Comparison of ENCODE assay signal across 13 cellular contexts in the genomic region with DNA sequence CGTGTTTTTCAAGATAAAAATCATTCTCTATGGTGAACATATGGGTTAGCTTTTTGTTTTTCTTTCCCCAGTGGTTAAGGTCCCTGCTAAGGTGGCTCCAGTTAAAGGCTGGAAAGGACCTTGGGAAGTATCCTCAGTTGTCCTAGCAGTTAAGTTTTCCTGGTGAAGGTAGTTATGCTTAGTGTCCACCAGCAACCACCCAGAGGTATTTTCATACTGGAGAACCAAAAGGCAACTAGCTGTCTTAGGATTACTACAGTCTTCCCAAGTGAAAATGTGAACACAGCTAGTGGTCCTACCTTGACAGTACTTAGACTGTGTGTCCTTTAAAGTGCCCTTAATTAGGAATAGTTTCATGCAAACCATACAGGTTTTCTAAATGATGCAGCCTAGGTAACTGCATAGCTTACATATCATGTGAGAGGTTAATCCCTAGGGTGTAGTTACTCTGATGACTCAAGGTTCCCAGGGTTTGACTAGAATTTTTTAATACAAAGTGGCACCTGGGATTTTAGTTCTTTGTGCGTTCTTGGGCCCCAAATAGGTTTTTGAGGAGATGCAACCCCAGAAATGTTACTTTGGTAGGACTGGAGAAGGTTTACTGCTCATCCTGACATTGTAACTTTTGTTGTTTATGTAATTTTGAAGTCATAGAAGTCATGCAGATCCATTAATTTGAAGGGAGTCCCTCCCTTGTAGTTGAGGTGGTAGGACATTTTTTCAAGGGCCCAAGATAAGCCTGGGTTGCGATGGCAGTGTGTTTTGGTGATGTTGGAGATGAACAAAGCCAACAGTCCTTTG. TPM values are rescaled to one million over a fixed set of nuclear protein-coding genes. Genes with fewer than 3 reads are reported as not detected.
A peak's percentile ranks its signal among the peaks of the same experiment; 100 is the strongest.
DNase-seq lines count a peak whose midpoint lies in the region; TF ChIP-seq lines count a peak whose summit lies in the region.
"Had no signal": no experiment of that assay in that cellular context is flagged by ENCODE, and none has a peak within 500 bp of the region (broad histone marks: within the 10 kb centered on the region; RNA-seq: fewer than 3 reads in every experiment).

No MANE protein-coding gene starts in this region.

- H2AK5ac ChIP-seq in mesendoderm (ENCODE audit: low read length), result no peak overlapping the region

- intact Hi-C loops in colonic mucosa (cut with DNase I), result no loop called here

- no peaks in the 10 kb centered on the region for H3K27me3 ChIP-seq in mesendoderm (ENCODE audit: insufficient read depth, low read length, poor library complexity)
- H3K27me3 ChIP-seq in colonic mucosa, result no peaks in the 10 kb centered on the region
- H3K27me3 ChIP-seq: BLaER1 had no signal

- no peak for TF ChIP-seq CTCF in NB4 (IDR thresholded peaks at IDR 0.05; ENCODE audit: low read depth, low read length)
- no peak for TF ChIP-seq CTCF in VCaP (conservative IDR thresholded peaks at IDR 0.05)
- TF ChIP-seq CTCF in colonic mucosa (IDR thresholded peaks at IDR 0.05), result no peak

- no peaks in the 10 kb centered on the region for H3K36me3 ChIP-seq in mesendoderm (ENCODE audit: control insufficient read depth, insufficient read depth, low read length)
- no peaks in the 10 kb centered on the region for H3K36me3 ChIP-seq in colonic mucosa
- H3K36me3 ChIP-seq: BLaER1 had no signal

- H4K5ac ChIP-seq in mesendoderm (ENCODE audit: low read length), result no peak overlapping the region

- no peaks in the 10 kb centered on the region for H3K9me3 ChIP-seq in colonic mucosa
- H3K9me3 ChIP-seq: psoas muscle had no signal

- no peak overlapping the region for H2BK120ac ChIP-seq in mesendoderm (ENCODE audit: low read depth, low read length)

- no peak overlapping the region for H3K18ac ChIP-seq in mesendoderm (ENCODE audit: low read length)

- no peaks in the 10 kb centered on the region for H3K79me2 ChIP-seq in mesendoderm (ENCODE audit: control insufficient read depth, insufficient read depth, low read length)

- H3K4me3 ChIP-seq in NB4 (ENCODE audit: low read depth, low read length) (no peak overlapping the region), mesendoderm (ENCODE audit: low read length) (no peak overlapping the region), colonic mucosa (no peak overlapping the region)
- H3K4me3 ChIP-seq: BLaER1, psoas muscle had no signal

- no peak overlapping the region for H3K23ac ChIP-seq in mesendoderm (ENCODE audit: low read length)

- no peak overlapping the region for H3K4ac ChIP-seq in mesendoderm (ENCODE audit: low read depth, low read length)

- no peaks in the 10 kb centered on the region for H3K4me1 ChIP-seq in mesendoderm (ENCODE audit: control insufficient read depth, low read depth, low read length)
- H3K4me1 ChIP-seq in colonic mucosa, result no peaks in the 10 kb centered on the region
- H3K4me1 ChIP-seq: BLaER1, psoas muscle had no signal

- DNase-seq in COLO829 (ENCODE audit: low spot score) (peak; percentile 38), NB4 (ENCODE audit: low read depth) (peak; percentile 23), mesendoderm (peak; percentile 11), colonic mucosa (no peak), pons (ENCODE audit: low spot score) (no peak), midbrain (lab: John Stamatoyannopoulos, UW) (no peak), H4 (ENCODE audit: low spot score) (no peak)
- DNase-seq: Kasumi-1; stimulated activated CD4-positive, alpha-beta T cell treated with anti-CD3 and anti-CD28 coated beads, Interleukin-4, amount 100 ng/mL, for 1 hour; stimulated activated naive CD4-positive, alpha-beta T cell had no signal

- no peaks in the 10 kb centered on the region for H3K79me1 ChIP-seq in mesendoderm (ENCODE audit: low read length)

- H3K27ac ChIP-seq in VCaP (peak overlapping the region; percentile 63), mesendoderm (ENCODE audit: low read depth, low read length) (no peak overlapping the region), colonic mucosa (no peak overlapping the region)
- H3K27ac ChIP-seq: BLaER1, psoas muscle had no signal

- H3K9ac ChIP-seq in mesendoderm (ENCODE audit: low read length) (no peak overlapping the region), colonic mucosa (ENCODE audit: low read depth in 2 of 2, low read length in 2 of 2) (no peak overlapping the region)
- H3K9ac ChIP-seq: BLaER1 had no signal

- no peak overlapping the region for H3K56ac ChIP-seq in mesendoderm (ENCODE audit: low read length)

- no peak overlapping the region for H2BK5ac ChIP-seq in mesendoderm (ENCODE audit: low read length)

- no peak overlapping the region for H3K4me2 ChIP-seq in mesendoderm (ENCODE audit: low read length)
- H3K4me2 ChIP-seq: BLaER1 had no signal

- no peak overlapping the region for H4K8ac ChIP-seq in mesendoderm (ENCODE audit: low read depth, low read length)

- no peak for TF ChIP-seq POLR2A in NB4 (IDR thresholded peaks at IDR 0.05; ENCODE audit: extremely low read depth, insufficient read length)

- no CpG with 5 or more reads among the region's 3 CpGs for WGBS in mesendoderm (ENCODE audit: extremely low coverage, insufficient coverage, low lambda C conversion rate)

- H2BK15ac ChIP-seq in mesendoderm (replicated peaks; ENCODE audit: low read depth), result no peak overlapping the region

RNA-seq across cellular contexts. Expression of a gene that starts 36.5 kb away (rescaled TPM):
- polyA plus RNA-seq in mesendoderm (2013, experiment 1 of 2), result 43.1 TPM
- polyA plus RNA-seq in mesendoderm (2013, experiment 2 of 2), result 42.0 TPM
- 10 to 100 TPM; 41.9 to 62.1 TPM for total RNA-seq in colonic mucosa
- 26.3 and 43.9 TPM in 2 replicates for total RNA-seq in H4 (2014; rRNA removed; shearing (Covaris generic))

RNA-seq across cellular contexts. Expression of a gene that starts 36.8 kb away (rescaled TPM):
- 107 TPM for polyA plus RNA-seq in mesendoderm (2013, experiment 1 of 2)
- polyA plus RNA-seq in mesendoderm (2013, experiment 2 of 2), result 109 TPM
- total RNA-seq in colonic mucosa, result 100 to 1,000 TPM in 1 of 2 donors, 10 to 100 TPM in 1; 75.7 to 106 TPM
- total RNA-seq in H4 (2014; rRNA removed; shearing (Covaris generic)), result 60.9 and 100 TPM in 2 replicates

RNA-seq across cellular contexts. Expression of a gene that starts 42.0 kb away (rescaled TPM):
- 21.4 TPM for polyA plus RNA-seq in mesendoderm (2013, experiment 1 of 2)
- 22.7 TPM for polyA plus RNA-seq in mesendoderm (2013, experiment 2 of 2)
- 10 to 100 TPM; 15.5 to 26.2 TPM for total RNA-seq in colonic mucosa
- 23.4 and 24.0 TPM in 2 replicates for total RNA-seq in H4 (2014; rRNA removed; shearing (Covaris generic))

Comparison
In these comparisons a context has a peak if more than half of its experiments do, and no peak if none do; other contexts are left out.
1. DNase-seq: peak in COLO829 (single experiment), NB4 (single experiment) and mesendoderm (single experiment); none in colonic mucosa (single experiment), pons (single experiment), midbrain (single experiment) and H4 (single experiment).